In the genomic region with DNA sequence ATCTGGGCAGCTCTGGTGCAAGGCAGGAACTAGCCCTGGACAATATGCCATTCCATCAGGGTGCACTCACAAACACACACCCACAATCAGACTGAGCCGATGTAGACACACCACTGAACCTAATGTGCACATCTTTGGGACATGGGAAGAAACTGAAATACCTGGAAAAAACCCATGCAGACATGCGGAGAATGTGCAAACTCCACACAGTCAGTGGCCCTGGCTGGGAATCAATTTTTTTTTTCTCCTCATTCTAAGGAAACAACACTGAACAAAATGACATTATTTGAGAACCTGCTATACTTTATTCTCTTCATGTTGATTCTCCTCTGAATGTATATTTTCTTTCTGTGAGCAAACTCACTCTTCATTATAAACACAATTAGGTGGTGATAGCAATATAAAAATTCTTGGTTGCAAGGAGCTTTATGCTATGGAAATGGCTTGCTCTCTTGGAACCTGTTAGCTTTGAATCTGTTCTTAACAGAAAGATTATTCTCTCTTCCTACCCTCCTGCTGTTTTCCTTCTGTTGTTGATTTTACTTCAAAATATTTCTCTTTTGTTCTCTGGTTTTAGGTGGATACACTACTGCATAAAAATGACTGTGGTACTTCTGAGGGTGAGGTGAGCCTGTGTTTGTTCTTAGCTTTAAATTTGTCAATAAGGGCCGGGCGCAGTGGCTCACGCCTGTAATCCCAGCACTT, we compare ENCODE assay signal across 17 cellular contexts. TPM values are rescaled to one million over a fixed set of nuclear protein-coding genes. Genes with fewer than 3 reads are reported as not detected.
DNase-seq lines count a peak whose midpoint lies in the region; ATAC-seq, FAIRE-seq and TF ChIP-seq lines count a peak whose summit lies in the region.
"Had no signal": no experiment of that assay in that cellular context is flagged by ENCODE, and none has a peak within 500 bp of the region (broad histone marks: within the 10 kb centered on the region; RNA-seq: fewer than 3 reads in every experiment).

No MANE protein-coding gene starts in this region.

- H3K4me1 ChIP-seq in HepG2 (ENCODE audit: insufficient read depth, low read length) (peaks cover 34% of the 10 kb centered on the region), right lobe of liver (no peaks in the 10 kb centered on the region), PC-9 (replicated peaks; ENCODE audit: insufficient read depth) (peaks cover 19% of the 10 kb centered on the region), tibial nerve (no peaks in the 10 kb centered on the region)
- H3K4me1 ChIP-seq: BLaER1 treated with 17β-estradiol and CSF1 and Interleukin-3, amounts not matched to agents 10 nM and 100 nM; HAP-1 had no signal

- H3K4me2 ChIP-seq in HepG2 (ENCODE audit: low read depth, low read length) (peak overlapping the region; percentile 54), PC-9 (no peak overlapping the region)
- H3K4me2 ChIP-seq: BLaER1 treated with 17β-estradiol and CSF1 and Interleukin-3, amounts not matched to agents 10 nM and 100 nM had no signal

- TF ChIP-seq POLR2A in HepG2 (IDR thresholded peaks at IDR 0.05; ENCODE audit: insufficient read depth in 1 of 2, low read depth in 2 of 2, low read length in 2 of 2) (no peak), right lobe of liver (IDR thresholded peaks at IDR 0.05) (no peak), tibial nerve (IDR thresholded peaks at IDR 0.05) (no peak)

- intact Hi-C loops in HepG2 (cut with micrococcal nuclease; ENCODE audit: unreplicated experiment) (no loop called here), right lobe of liver (cut with DNase I) (no loop called here), PC-9 (cut with micrococcal nuclease; ENCODE audit: unreplicated experiment) (no loop called here)

- H3K9me3 ChIP-seq in HepG2 (ENCODE audit: low read length) (no peaks in the 10 kb centered on the region), right lobe of liver (no peaks in the 10 kb centered on the region), PC-9 (ENCODE audit: insufficient read depth, low read depth) (no peaks in the 10 kb centered on the region), tibial nerve (no peaks in the 10 kb centered on the region)
- H3K9me3 ChIP-seq: BLaER1 treated with 17β-estradiol and CSF1 and Interleukin-3, amounts not matched to agents 10 nM and 100 nM; HAP-1 had no signal

- H2AFZ ChIP-seq in HepG2 (ENCODE audit: low read length) (no peak overlapping the region), PC-9 (no peak overlapping the region)

- H3K27me3 ChIP-seq in HepG2 (ENCODE audit: control insufficient read depth in 1 of 2, insufficient read depth in 2 of 2, low read length in 2 of 2) = no peaks in the 10 kb centered on the region
- H3K27me3 ChIP-seq in right lobe of liver = no peaks in the 10 kb centered on the region
- H3K27me3 ChIP-seq in PC-9 (ENCODE audit: insufficient read depth, low read depth) = no peaks in the 10 kb centered on the region
- H3K27me3 ChIP-seq in tibial nerve = no peaks in the 10 kb centered on the region
- H3K27me3 ChIP-seq: BLaER1 treated with 17β-estradiol and CSF1 and Interleukin-3, amounts not matched to agents 10 nM and 100 nM had no signal

- ATAC-seq in HepG2 = peak; percentile 47
- ATAC-seq in right lobe of liver = no peak

- H4K20me1 ChIP-seq in HepG2 (ENCODE audit: insufficient read depth, low read length) (no peaks in the 10 kb centered on the region), PC-9 (ENCODE audit: insufficient read depth) (no peaks in the 10 kb centered on the region)
- H4K20me1 ChIP-seq: BLaER1 treated with 17β-estradiol and CSF1 and Interleukin-3, amounts not matched to agents 10 nM and 100 nM had no signal

- H3K27ac ChIP-seq in HepG2 (ENCODE audit: extremely low read length, insufficient read depth, low read length) (no peak overlapping the region), right lobe of liver (no peak overlapping the region), PC-9 (0 out of 2 replicates have a peak overlapping the region, but pooled peaks have one; percentile 64), tibial nerve (no peak overlapping the region)
- H3K27ac ChIP-seq: BLaER1 treated with 17β-estradiol and CSF1 and Interleukin-3, amounts not matched to agents 10 nM and 100 nM had no signal

- TF ChIP-seq EP300 in HepG2 (IDR thresholded peaks at IDR 0.05; ENCODE audit: low read depth in 2 of 2, low read length in 2 of 2) (no peak), HepG2 (CRISPR knock-in tag; IDR thresholded peaks at IDR 0.05; ENCODE audit: borderline replicate concordance) (no peak), tibial nerve (IDR thresholded peaks at IDR 0.05) (no peak)

- CTCF ChIA-PET in HepG2 (lab: Yijun Ruan, JAX; ENCODE audit: low intra/inter-chr PET ratio, low total read pairs) = no interaction called here
- CTCF ChIA-PET in PC-9 (lab: Charles Lee) = no interaction called here

- no peaks in the 10 kb centered on the region for H3K79me2 ChIP-seq in HepG2 (ENCODE audit: insufficient read depth, low read length)
- no peaks in the 10 kb centered on the region for H3K79me2 ChIP-seq in PC-9 (ENCODE audit: low read depth)

- no peak for FAIRE-seq in HepG2 (lab: Jason Lieb, UNC)
- no peak for FAIRE-seq in GM19239 (lab: Jason Lieb, UNC)
- FAIRE-seq: HTR-8/SVneo had no signal

- peaks cover 11% of the 10 kb centered on the region for H3F3A ChIP-seq in PC-9 (ENCODE audit: insufficient read depth, low read depth)

- H3K36me3 ChIP-seq in HepG2 (replicated peaks in 1 of 2; ENCODE audit: control insufficient read depth in 1 of 2, insufficient read depth in 2 of 2, low read length in 2 of 2) (no peaks in the 10 kb centered on the region), right lobe of liver (no peaks in the 10 kb centered on the region), PC-9 (ENCODE audit: low read depth) (no peaks in the 10 kb centered on the region), tibial nerve (no peaks in the 10 kb centered on the region)
- H3K36me3 ChIP-seq: BLaER1 treated with 17β-estradiol and CSF1 and Interleukin-3, amounts not matched to agents 10 nM and 100 nM; HAP-1 had no signal

- BruUV-seq in HepG2 (replicated peaks; lab: Mats Ljungman, UMichigan) (no TSS peak), PC-9 (replicated peaks; lab: Mats Ljungman, UMichigan) (no TSS peak)

- DNase-seq in HepG2 (ENCODE audit: low spot score) (no peak), right lobe of liver (no peak), PC-9 (no peak), cerebellum (ENCODE audit: low spot score) (peak; percentile 51), renal cortical epithelial cell (ENCODE audit: low read depth) (peak; percentile 28), GM19239 (ENCODE audit: insufficient read length, low spot score) (no peak), tibial nerve (ENCODE audit: low spot score in 2 of 2) (no peak), T-helper 9 cell (no peak)
- DNase-seq: 8988T; CD4-positive, CD25-positive, alpha-beta regulatory T cell; DMS153; GOT3; HFFc6; KBM-7 had no signal

- TF ChIP-seq RAD21 in HepG2 (CRISPR knock-in tag; IDR thresholded peaks at IDR 0.05) = no peak

- POLR2A ChIA-PET in HepG2 (lab: Yijun Ruan, JAX) (interaction anchor here (2.2 kb wide), 2 partner anchors 21 to 33 kb away, joined by 7 to 8 read pairs; partner anchors contain the start of gene MCU), PC-9 (lab: Charles Lee; ENCODE audit: unreplicated experiment) (no interaction called here)

- no peak overlapping the region for H3K9ac ChIP-seq in HepG2 (ENCODE audit: insufficient read depth, low read depth, low read length)
- H3K9ac ChIP-seq: BLaER1 treated with 17β-estradiol and CSF1 and Interleukin-3, amounts not matched to agents 10 nM and 100 nM had no signal

- TF ChIP-seq CTCF in HepG2 (CRISPR knock-in tag; IDR thresholded peaks at IDR 0.05) (no peak), right lobe of liver (IDR thresholded peaks at IDR 0.05) (no peak), PC-9 (conservative IDR thresholded peaks at IDR 0.05) (no peak), tibial nerve (IDR thresholded peaks at IDR 0.05) (no peak)

- in situ Hi-C loops in HepG2 (cut with HindIII; ENCODE audit: extremely low pct_ligation_motif_present, low pct_unique_long_range_greater_than_20kb) = no loop called here

- WGBS in HepG2 (ENCODE audit: low lambda C conversion rate) = 16% methylated on average over 5 of the region's 5 CpGs
- 76% methylated on average over 4 of the region's 5 CpGs for WGBS in right lobe of liver (ENCODE audit: insufficient coverage, low coverage, low lambda C conversion rate, missing lambda C conversion rate)
- WGBS in tibial nerve, 2 donors = 86% methylated on average over 5 of the region's 5 CpGs

- H3K4me3 ChIP-seq in HepG2 (replicated peaks in 1 of 3; ENCODE audit: insufficient read depth in 1 of 3, low read depth in 2 of 3, low read length in 3 of 3) = no peak overlapping the region; a peak in 1 of 6 replicates
- H3K4me3 ChIP-seq in right lobe of liver = no peak overlapping the region
- H3K4me3 ChIP-seq in PC-9 = no peak overlapping the region
- no peak overlapping the region for H3K4me3 ChIP-seq in tibial nerve
- H3K4me3 ChIP-seq: BLaER1 treated with 17β-estradiol and CSF1 and Interleukin-3, amounts not matched to agents 10 nM and 100 nM; HAP-1 had no signal

- no peaks in the 10 kb centered on the region for H3K9me2 ChIP-seq in PC-9 (ENCODE audit: insufficient read depth)

RNA-seq across cellular contexts. Expression of gene MICU1, which starts 33.0 kb away (rescaled TPM):
- total RNA-seq in HepG2 (2016; rRNA removed; fragmentation: Illumina TruSeq; extraction: Trizol) = 56.1 and 70.3 TPM in 2 replicates
- 11.5 and 13.8 TPM in 2 replicates for total RNA-seq in HepG2 (2016; cell fraction: cytosol; rRNA removed; fragmentation: Illumina TruSeq; extraction: Trizol; ENCODE audit: low read depth)
- total RNA-seq in HepG2 (2016; cell fraction: insoluble cytoplasmic fraction; rRNA removed; fragmentation: Illumina TruSeq; extraction: Trizol) = 53.2 and 64.7 TPM in 2 replicates
- 24.0 and 26.1 TPM in 2 replicates for total RNA-seq in HepG2 (2016; cell fraction: membrane; rRNA removed; fragmentation: Illumina TruSeq; extraction: Trizol)
- 34.2 and 41.8 TPM in 2 replicates for total RNA-seq in HepG2 (2016; cell fraction: nucleus; rRNA removed; fragmentation: Illumina TruSeq; extraction: Trizol)
- polyA plus RNA-seq in HepG2 (2011; rRNA removed) = 32.5 and 35.2 TPM in 2 replicates
- polyA plus RNA-seq in HepG2 (2011; cell fraction: cytosol; rRNA removed) = 28.3 and 35.6 TPM in 2 replicates
- polyA plus RNA-seq in HepG2 (2011; cell fraction: nucleus; rRNA removed) = 15.9 and 21.5 TPM in 2 replicates
- 41.4 and 61.9 TPM in 2 replicates for polyA plus RNA-seq in HepG2 (2012)
- polyA plus RNA-seq in HepG2 (2016; cell fraction: cytosol; fragmentation: Illumina TruSeq; extraction: Trizol; ENCODE audit: low read depth) = 9.9 and 13.3 TPM in 2 replicates
- polyA plus RNA-seq in HepG2 (2016; cell fraction: insoluble cytoplasmic fraction; fragmentation: Illumina TruSeq; extraction: Trizol; ENCODE audit: low read depth) = 65.0 and 70.1 TPM in 2 replicates
- polyA plus RNA-seq in HepG2 (2016; cell fraction: membrane; fragmentation: Illumina TruSeq; extraction: Trizol; ENCODE audit: low read depth) = 24.5 and 25.1 TPM in 2 replicates
- 32.3 and 34.1 TPM in 2 replicates for polyA plus RNA-seq in HepG2 (2016; cell fraction: nucleus; fragmentation: Illumina TruSeq; extraction: Trizol; ENCODE audit: insufficient read depth, low read depth)
- polyA minus RNA-seq in HepG2 (2011; rRNA and poly(A)+ RNA removed; ENCODE audit: low replicate concordance) = 43.1 and 46.3 TPM in 2 replicates
- 17.9 and 20.9 TPM in 2 replicates for polyA minus RNA-seq in HepG2 (2011; cell fraction: cytosol; rRNA and poly(A)+ RNA removed)
- 39.0 and 39.1 TPM in 2 replicates for polyA minus RNA-seq in HepG2 (2011; cell fraction: nucleus; rRNA and poly(A)+ RNA removed)
- total RNA-seq in right lobe of liver = 10 to 100 TPM; 25.3 to 55.3 (median 38.2) TPM
- 65.3 and 70.5 TPM in 2 replicates for total RNA-seq in PC-9 (2021)
- 51.1 TPM for total RNA-seq in cerebellum
- total RNA-seq in renal cortical epithelial cell = 55.2 and 65.2 TPM in 2 replicates
- total RNA-seq in tibial nerve = 10 to 100 TPM; 19.4 to 46.5 (median 35.8) TPM

RNA-seq across cellular contexts. Expression of gene MCU, which starts 33.1 kb away (rescaled TPM):
- total RNA-seq in HepG2 (2016; rRNA removed; fragmentation: Illumina TruSeq; extraction: Trizol) (25.9 and 28.7 TPM in 2 replicates), right lobe of liver (10 to 100 TPM in 4 of 6 experiments, 1 to 10 TPM in 2; 6.2 to 14.6 (median 10.4) TPM), PC-9 (2021) (59.5 and 61.9 TPM in 2 replicates), cerebellum (38.5 TPM), renal cortical epithelial cell (32.3 and 47.2 TPM in 2 replicates), tibial nerve (10 to 100 TPM in 3 of 4 donors, 1 to 10 TPM in 1; 6.7 to 16.4 (median 14.2) TPM)
- total RNA-seq in HepG2 (2016; cell fraction: cytosol; rRNA removed; fragmentation: Illumina TruSeq; extraction: Trizol; ENCODE audit: low read depth) = 6.8 and 8.5 TPM in 2 replicates
- total RNA-seq in HepG2 (2016; cell fraction: insoluble cytoplasmic fraction; rRNA removed; fragmentation: Illumina TruSeq; extraction: Trizol) = 23.0 and 32.9 TPM in 2 replicates
- total RNA-seq in HepG2 (2016; cell fraction: membrane; rRNA removed; fragmentation: Illumina TruSeq; extraction: Trizol) = 14.0 and 16.5 TPM in 2 replicates
- total RNA-seq in HepG2 (2016; cell fraction: nucleus; rRNA removed; fragmentation: Illumina TruSeq; extraction: Trizol) = 18.7 and 28.2 TPM in 2 replicates
- 39.6 and 64.5 TPM in 2 replicates for polyA plus RNA-seq in HepG2 (2011; rRNA removed)
- 18.2 and 23.5 TPM in 2 replicates for polyA plus RNA-seq in HepG2 (2011; cell fraction: cytosol; rRNA removed)
- polyA plus RNA-seq in HepG2 (2011; cell fraction: nucleus; rRNA removed) = 31.5 and 37.6 TPM in 2 replicates
- 12.8 and 13.7 TPM in 2 replicates for polyA plus RNA-seq in HepG2 (2012)
- polyA plus RNA-seq in HepG2 (2016; cell fraction: cytosol; fragmentation: Illumina TruSeq; extraction: Trizol; ENCODE audit: low read depth) = 3.1 and 3.5 TPM in 2 replicates
- polyA plus RNA-seq in HepG2 (2016; cell fraction: insoluble cytoplasmic fraction; fragmentation: Illumina TruSeq; extraction: Trizol; ENCODE audit: low read depth) = 28.0 and 31.8 TPM in 2 replicates
- polyA plus RNA-seq in HepG2 (2016; cell fraction: membrane; fragmentation: Illumina TruSeq; extraction: Trizol; ENCODE audit: low read depth) = 9.2 and 12.0 TPM in 2 replicates
- polyA plus RNA-seq in HepG2 (2016; cell fraction: nucleus; fragmentation: Illumina TruSeq; extraction: Trizol; ENCODE audit: insufficient read depth, low read depth) = 25.5 and 28.7 TPM in 2 replicates
- 69.2 and 137 TPM in 2 replicates for polyA minus RNA-seq in HepG2 (2011; rRNA and poly(A)+ RNA removed; ENCODE audit: low replicate concordance)
- 30.0 and 30.3 TPM in 2 replicates for polyA minus RNA-seq in HepG2 (2011; cell fraction: cytosol; rRNA and poly(A)+ RNA removed)
- 28.7 and 31.4 TPM in 2 replicates for polyA minus RNA-seq in HepG2 (2011; cell fraction: nucleus; rRNA and poly(A)+ RNA removed)

Comparison
In these comparisons a context has a peak if more than half of its experiments do, and no peak if none do; other contexts are left out.
1. DNase-seq: peak in cerebellum (single experiment) and renal cortical epithelial cell (single experiment); none in HepG2 (single experiment), right lobe of liver (0 of 3), PC-9 (0 of 2), GM19239 (single experiment), tibial nerve (0 of 2) and T-helper 9 cell (single experiment).